ENCODE assay signal across 2 cellular contexts in the genomic region with DNA sequence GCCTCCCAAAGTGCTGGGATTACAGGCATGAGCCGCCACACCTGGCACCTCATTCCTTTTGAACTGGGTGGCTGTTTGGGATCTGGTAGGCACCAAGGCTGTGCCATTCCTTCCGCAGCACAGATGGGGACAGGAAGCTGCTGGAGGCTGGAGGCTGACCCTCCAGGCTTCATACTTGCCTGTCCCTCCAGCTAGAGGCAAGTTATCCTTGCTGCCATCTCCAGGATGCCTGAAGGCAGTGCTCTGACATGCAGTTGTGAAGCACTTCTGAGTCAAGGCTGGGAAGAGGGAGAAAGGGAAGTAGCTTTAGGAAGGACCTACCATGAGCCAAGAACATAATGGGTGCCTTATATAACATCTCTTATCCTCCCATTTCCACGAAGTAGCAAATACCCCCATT.
TF ChIP-seq lines count a peak whose summit lies in the region.

No MANE protein-coding gene starts in this region.

TF ChIP-seq in H1, 55 proteins besides CTCF, POLR2A, EP300 and RAD21:
- TF ChIP-seq BRCA1 (IDR thresholded peaks at IDR 0.05; ENCODE audit: low read depth, low read length) = no peak
- TF ChIP-seq KDM1A (IDR thresholded peaks at IDR 0.05; ENCODE audit: borderline replicate concordance, low read length) = no peak
- TF ChIP-seq, protein P1, sequence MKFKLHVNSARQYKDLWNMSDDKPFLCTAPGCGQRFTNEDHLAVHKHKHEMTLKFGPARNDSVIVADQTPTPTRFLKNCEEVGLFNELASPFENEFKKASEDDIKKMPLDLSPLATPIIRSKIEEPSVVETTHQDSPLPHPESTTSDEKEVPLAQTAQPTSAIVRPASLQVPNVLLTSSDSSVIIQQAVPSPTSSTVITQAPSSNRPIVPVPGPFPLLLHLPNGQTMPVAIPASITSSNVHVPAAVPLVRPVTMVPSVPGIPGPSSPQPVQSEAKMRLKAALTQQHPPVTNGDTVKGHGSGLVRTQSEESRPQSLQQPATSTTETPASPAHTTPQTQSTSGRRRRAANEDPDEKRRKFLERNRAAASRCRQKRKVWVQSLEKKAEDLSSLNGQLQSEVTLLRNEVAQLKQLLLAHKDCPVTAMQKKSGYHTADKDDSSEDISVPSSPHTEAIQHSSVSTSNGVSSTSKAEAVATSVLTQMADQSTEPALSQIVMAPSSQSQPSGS (IDR thresholded peaks at IDR 0.05; ENCODE audit: low read length) = no peak
- TF ChIP-seq YY1 (IDR thresholded peaks at IDR 0.05; ENCODE audit: low read depth, low read length) = no peak
- TF ChIP-seq SP4 (IDR thresholded peaks at IDR 0.05; ENCODE audit: low read length) = no peak
- no peak for TF ChIP-seq CTBP2 (IDR thresholded peaks at IDR 0.05; ENCODE audit: borderline replicate concordance, insufficient read depth, insufficient read length, low read length)
- no peak for TF ChIP-seq NANOG (IDR thresholded peaks at IDR 0.05; ENCODE audit: insufficient read depth, low read depth, low read length, poor library complexity, severe bottlenecking)
- TF ChIP-seq, protein P2, sequence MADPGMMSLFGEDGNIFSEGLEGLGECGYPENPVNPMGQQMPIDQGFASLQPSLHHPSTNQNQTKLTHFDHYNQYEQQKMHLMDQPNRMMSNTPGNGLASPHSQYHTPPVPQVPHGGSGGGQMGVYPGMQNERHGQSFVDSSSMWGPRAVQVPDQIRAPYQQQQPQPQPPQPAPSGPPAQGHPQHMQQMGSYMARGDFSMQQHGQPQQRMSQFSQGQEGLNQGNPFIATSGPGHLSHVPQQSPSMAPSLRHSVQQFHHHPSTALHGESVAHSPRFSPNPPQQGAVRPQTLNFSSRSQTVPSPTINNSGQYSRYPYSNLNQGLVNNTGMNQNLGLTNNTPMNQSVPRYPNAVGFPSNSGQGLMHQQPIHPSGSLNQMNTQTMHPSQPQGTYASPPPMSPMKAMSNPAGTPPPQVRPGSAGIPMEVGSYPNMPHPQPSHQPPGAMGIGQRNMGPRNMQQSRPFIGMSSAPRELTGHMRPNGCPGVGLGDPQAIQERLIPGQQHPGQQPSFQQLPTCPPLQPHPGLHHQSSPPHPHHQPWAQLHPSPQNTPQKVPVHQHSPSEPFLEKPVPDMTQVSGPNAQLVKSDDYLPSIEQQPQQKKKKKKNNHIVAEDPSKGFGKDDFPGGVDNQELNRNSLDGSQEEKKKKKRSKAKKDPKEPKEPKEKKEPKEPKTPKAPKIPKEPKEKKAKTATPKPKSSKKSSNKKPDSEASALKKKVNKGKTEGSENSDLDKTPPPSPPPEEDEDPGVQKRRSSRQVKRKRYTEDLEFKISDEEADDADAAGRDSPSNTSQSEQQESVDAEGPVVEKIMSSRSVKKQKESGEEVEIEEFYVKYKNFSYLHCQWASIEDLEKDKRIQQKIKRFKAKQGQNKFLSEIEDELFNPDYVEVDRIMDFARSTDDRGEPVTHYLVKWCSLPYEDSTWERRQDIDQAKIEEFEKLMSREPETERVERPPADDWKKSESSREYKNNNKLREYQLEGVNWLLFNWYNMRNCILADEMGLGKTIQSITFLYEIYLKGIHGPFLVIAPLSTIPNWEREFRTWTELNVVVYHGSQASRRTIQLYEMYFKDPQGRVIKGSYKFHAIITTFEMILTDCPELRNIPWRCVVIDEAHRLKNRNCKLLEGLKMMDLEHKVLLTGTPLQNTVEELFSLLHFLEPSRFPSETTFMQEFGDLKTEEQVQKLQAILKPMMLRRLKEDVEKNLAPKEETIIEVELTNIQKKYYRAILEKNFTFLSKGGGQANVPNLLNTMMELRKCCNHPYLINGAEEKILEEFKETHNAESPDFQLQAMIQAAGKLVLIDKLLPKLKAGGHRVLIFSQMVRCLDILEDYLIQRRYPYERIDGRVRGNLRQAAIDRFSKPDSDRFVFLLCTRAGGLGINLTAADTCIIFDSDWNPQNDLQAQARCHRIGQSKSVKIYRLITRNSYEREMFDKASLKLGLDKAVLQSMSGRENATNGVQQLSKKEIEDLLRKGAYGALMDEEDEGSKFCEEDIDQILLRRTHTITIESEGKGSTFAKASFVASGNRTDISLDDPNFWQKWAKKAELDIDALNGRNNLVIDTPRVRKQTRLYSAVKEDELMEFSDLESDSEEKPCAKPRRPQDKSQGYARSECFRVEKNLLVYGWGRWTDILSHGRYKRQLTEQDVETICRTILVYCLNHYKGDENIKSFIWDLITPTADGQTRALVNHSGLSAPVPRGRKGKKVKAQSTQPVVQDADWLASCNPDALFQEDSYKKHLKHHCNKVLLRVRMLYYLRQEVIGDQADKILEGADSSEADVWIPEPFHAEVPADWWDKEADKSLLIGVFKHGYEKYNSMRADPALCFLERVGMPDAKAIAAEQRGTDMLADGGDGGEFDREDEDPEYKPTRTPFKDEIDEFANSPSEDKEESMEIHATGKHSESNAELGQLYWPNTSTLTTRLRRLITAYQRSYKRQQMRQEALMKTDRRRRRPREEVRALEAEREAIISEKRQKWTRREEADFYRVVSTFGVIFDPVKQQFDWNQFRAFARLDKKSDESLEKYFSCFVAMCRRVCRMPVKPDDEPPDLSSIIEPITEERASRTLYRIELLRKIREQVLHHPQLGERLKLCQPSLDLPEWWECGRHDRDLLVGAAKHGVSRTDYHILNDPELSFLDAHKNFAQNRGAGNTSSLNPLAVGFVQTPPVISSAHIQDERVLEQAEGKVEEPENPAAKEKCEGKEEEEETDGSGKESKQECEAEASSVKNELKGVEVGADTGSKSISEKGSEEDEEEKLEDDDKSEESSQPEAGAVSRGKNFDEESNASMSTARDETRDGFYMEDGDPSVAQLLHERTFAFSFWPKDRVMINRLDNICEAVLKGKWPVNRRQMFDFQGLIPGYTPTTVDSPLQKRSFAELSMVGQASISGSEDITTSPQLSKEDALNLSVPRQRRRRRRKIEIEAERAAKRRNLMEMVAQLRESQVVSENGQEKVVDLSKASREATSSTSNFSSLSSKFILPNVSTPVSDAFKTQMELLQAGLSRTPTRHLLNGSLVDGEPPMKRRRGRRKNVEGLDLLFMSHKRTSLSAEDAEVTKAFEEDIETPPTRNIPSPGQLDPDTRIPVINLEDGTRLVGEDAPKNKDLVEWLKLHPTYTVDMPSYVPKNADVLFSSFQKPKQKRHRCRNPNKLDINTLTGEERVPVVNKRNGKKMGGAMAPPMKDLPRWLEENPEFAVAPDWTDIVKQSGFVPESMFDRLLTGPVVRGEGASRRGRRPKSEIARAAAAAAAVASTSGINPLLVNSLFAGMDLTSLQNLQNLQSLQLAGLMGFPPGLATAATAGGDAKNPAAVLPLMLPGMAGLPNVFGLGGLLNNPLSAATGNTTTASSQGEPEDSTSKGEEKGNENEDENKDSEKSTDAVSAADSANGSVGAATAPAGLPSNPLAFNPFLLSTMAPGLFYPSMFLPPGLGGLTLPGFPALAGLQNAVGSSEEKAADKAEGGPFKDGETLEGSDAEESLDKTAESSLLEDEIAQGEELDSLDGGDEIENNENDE (IDR thresholded peaks at IDR 0.05; ENCODE audit: insufficient replicate concordance, low read length) = no peak
- TF ChIP-seq, protein P3, sequence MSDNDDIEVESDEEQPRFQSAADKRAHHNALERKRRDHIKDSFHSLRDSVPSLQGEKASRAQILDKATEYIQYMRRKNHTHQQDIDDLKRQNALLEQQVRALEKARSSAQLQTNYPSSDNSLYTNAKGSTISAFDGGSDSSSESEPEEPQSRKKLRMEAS (IDR thresholded peaks at IDR 0.05) = no peak

TF ChIP-seq in GM23338, 12 proteins besides CTCF, POLR2A, EP300 and RAD21:
- TF ChIP-seq, protein P4, sequence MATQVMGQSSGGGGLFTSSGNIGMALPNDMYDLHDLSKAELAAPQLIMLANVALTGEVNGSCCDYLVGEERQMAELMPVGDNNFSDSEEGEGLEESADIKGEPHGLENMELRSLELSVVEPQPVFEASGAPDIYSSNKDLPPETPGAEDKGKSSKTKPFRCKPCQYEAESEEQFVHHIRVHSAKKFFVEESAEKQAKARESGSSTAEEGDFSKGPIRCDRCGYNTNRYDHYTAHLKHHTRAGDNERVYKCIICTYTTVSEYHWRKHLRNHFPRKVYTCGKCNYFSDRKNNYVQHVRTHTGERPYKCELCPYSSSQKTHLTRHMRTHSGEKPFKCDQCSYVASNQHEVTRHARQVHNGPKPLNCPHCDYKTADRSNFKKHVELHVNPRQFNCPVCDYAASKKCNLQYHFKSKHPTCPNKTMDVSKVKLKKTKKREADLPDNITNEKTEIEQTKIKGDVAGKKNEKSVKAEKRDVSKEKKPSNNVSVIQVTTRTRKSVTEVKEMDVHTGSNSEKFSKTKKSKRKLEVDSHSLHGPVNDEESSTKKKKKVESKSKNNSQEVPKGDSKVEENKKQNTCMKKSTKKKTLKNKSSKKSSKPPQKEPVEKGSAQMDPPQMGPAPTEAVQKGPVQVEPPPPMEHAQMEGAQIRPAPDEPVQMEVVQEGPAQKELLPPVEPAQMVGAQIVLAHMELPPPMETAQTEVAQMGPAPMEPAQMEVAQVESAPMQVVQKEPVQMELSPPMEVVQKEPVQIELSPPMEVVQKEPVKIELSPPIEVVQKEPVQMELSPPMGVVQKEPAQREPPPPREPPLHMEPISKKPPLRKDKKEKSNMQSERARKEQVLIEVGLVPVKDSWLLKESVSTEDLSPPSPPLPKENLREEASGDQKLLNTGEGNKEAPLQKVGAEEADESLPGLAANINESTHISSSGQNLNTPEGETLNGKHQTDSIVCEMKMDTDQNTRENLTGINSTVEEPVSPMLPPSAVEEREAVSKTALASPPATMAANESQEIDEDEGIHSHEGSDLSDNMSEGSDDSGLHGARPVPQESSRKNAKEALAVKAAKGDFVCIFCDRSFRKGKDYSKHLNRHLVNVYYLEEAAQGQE (IDR thresholded peaks at IDR 0.05; ENCODE audit: unreplicated experiment) = no peak
- TF ChIP-seq JUNB (IDR thresholded peaks at IDR 0.05; ENCODE audit: unreplicated experiment) (no peak), CREB1 (CRISPR knock-in tag; IDR thresholded peaks at IDR 0.05; ENCODE audit: low read depth) (no peak), ZNF114 (CRISPR knock-in tag; IDR thresholded peaks at IDR 0.05) (no peak)
- TF ChIP-seq, protein P5, sequence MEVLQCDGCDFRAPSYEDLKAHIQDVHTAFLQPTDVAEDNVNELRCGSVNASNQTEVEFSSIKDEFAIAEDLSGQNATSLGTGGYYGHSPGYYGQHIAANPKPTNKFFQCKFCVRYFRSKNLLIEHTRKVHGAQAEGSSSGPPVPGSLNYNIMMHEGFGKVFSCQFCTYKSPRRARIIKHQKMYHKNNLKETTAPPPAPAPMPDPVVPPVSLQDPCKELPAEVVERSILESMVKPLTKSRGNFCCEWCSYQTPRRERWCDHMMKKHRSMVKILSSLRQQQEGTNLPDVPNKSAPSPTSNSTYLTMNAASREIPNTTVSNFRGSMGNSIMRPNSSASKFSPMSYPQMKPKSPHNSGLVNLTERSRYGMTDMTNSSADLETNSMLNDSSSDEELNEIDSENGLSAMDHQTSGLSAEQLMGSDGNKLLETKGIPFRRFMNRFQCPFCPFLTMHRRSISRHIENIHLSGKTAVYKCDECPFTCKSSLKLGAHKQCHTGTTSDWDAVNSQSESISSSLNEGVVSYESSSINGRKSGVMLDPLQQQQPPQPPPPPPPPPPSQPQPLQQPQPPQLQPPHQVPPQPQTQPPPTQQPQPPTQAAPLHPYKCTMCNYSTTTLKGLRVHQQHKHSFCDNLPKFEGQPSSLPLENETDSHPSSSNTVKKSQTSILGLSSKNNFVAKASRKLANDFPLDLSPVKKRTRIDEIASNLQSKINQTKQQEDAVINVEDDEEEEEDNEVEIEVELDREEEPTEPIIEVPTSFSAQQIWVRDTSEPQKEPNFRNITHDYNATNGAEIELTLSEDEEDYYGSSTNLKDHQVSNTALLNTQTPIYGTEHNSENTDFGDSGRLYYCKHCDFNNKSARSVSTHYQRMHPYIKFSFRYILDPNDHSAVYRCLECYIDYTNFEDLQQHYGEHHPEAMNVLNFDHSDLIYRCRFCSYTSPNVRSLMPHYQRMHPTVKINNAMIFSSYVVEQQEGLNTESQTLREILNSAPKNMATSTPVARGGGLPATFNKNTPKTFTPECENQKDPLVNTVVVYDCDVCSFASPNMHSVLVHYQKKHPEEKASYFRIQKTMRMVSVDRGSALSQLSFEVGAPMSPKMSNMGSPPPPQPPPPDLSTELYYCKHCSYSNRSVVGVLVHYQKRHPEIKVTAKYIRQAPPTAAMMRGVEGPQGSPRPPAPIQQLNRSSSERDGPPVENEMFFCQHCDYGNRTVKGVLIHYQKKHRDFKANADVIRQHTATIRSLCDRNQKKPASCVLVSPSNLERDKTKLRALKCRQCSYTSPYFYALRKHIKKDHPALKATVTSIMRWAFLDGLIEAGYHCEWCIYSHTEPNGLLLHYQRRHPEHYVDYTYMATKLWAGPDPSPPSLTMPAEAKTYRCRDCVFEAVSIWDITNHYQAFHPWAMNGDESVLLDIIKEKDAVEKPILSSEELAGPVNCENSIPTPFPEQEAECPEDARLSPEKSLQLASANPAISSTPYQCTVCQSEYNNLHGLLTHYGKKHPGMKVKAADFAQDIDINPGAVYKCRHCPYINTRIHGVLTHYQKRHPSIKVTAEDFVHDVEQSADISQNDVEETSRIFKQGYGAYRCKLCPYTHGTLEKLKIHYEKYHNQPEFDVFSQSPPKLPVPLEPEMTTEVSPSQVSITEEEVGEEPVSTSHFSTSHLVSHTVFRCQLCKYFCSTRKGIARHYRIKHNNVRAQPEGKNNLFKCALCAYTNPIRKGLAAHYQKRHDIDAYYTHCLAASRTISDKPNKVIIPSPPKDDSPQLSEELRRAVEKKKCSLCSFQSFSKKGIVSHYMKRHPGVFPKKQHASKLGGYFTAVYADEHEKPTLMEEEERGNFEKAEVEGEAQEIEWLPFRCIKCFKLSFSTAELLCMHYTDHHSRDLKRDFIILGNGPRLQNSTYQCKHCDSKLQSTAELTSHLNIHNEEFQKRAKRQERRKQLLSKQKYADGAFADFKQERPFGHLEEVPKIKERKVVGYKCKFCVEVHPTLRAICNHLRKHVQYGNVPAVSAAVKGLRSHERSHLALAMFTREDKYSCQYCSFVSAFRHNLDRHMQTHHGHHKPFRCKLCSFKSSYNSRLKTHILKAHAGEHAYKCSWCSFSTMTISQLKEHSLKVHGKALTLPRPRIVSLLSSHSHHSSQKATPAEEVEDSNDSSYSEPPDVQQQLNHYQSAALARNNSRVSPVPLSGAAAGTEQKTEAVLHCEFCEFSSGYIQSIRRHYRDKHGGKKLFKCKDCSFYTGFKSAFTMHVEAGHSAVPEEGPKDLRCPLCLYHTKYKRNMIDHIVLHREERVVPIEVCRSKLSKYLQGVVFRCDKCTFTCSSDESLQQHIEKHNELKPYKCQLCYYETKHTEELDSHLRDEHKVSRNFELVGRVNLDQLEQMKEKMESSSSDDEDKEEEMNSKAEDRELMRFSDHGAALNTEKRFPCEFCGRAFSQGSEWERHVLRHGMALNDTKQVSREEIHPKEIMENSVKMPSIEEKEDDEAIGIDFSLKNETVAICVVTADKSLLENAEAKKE (CRISPR knock-in tag; IDR thresholded peaks at IDR 0.05) = no peak
